In genomic region chr12:2689393-2689792, GRCh38 we compare ENCODE assay signal across 17 cellular contexts.
A peak's percentile ranks its signal among the peaks of the same experiment; 100 is the strongest.
DNase-seq lines count a peak whose midpoint lies in the region; ATAC-seq and TF ChIP-seq lines count a peak whose summit lies in the region.
"Had no signal": no experiment of that assay in that cellular context is flagged by ENCODE, and none has a peak within 500 bp of the region (broad histone marks: within the 10 kb centered on the region; RNA-seq: fewer than 3 reads in every experiment).

No MANE protein-coding gene starts in this region.

- no peak for DNase-seq in T-helper 2 cell treated with Interferon-gamma antibody and Interleukin-4, amounts not matched to agents 5 μg/mL and 100 μg/mL, for 36 hours (ENCODE audit: low spot score)
- DNase-seq in T-helper 2 cell = no peak
- peak; percentile 46 for DNase-seq in chondrocyte (ENCODE audit: low spot score)
- no peak for DNase-seq in activated effector memory CD4-positive, alpha-beta T cell treated with anti-CD3 and anti-CD28 coated beads, Interleukin-2, amount 50 U/mL, for 16 hours
- DNase-seq: DMS53, foreskin melanocyte, HCEC 1CT, IMR-90, MM.1S, NCI-H187, NCI-H446 had no signal

- H3K4me3 Mint-ChIP-seq in T-helper 2 cell treated with Interferon-gamma antibody and Interleukin-4, amounts not matched to agents 5 μg/mL and 100 μg/mL, for 36 hours = peak overlapping the region; percentile 90
- H3K4me3 Mint-ChIP-seq in IgD-negative memory B cell (peak overlapping the region; percentile 8 to 93 (median 52)), chondrocyte (ENCODE audit: unreplicated experiment) (no peak overlapping the region), nephron (peak overlapping the region; percentile 22 to 71 (median 56))
- H3K4me3 Mint-ChIP-seq: dendritic cell treated with granulocyte-macrophage colony-stimulating factor and Interleukin-4, amounts not matched to agents 40 ng/mL and 50 ng/mL, for 4 days had no signal

- no peak for TF ChIP-seq CTCF in chondrocyte (IDR thresholded peaks at IDR 0.05)
- TF ChIP-seq CTCF in nephron (IDR thresholded peaks at IDR 0.05; ENCODE audit: unreplicated experiment in 3 of 3) = no peak

- no peaks in the 10 kb centered on the region for H3K27me3 Mint-ChIP-seq in T-helper 2 cell treated with Interferon-gamma antibody and Interleukin-4, amounts not matched to agents 5 μg/mL and 100 μg/mL, for 36 hours (ENCODE audit: low read depth)
- H3K27me3 Mint-ChIP-seq in IgD-negative memory B cell (peaks cover 12% of the 10 kb centered on the region), chondrocyte (ENCODE audit: low read depth) (peaks cover 7% of the 10 kb centered on the region), nephron (ENCODE audit: low read depth) (peaks cover 33% of the 10 kb centered on the region)

- no peaks in the 10 kb centered on the region for H3K9me3 Mint-ChIP-seq in T-helper 2 cell treated with Interferon-gamma antibody and Interleukin-4, amounts not matched to agents 5 μg/mL and 100 μg/mL, for 36 hours
- H3K9me3 Mint-ChIP-seq in IgD-negative memory B cell (no peaks in the 10 kb centered on the region), chondrocyte (ENCODE audit: low read depth) (no peaks in the 10 kb centered on the region), nephron (no peaks in the 10 kb centered on the region)
- H3K9me3 Mint-ChIP-seq: dendritic cell treated with granulocyte-macrophage colony-stimulating factor and Interleukin-4, amounts not matched to agents 40 ng/mL and 50 ng/mL, for 4 days had no signal

- peaks cover 34% of the 10 kb centered on the region for H3K4me1 Mint-ChIP-seq in T-helper 2 cell treated with Interferon-gamma antibody and Interleukin-4, amounts not matched to agents 5 μg/mL and 100 μg/mL, for 36 hours (ENCODE audit: low read depth)
- H3K4me1 Mint-ChIP-seq in IgD-negative memory B cell (peaks cover 8 to 22% (median 16%) of the 10 kb centered on the region in 3 donors), chondrocyte (ENCODE audit: low read depth) (peaks cover 12% of the 10 kb centered on the region), nephron (peaks cover 14% of the 10 kb centered on the region)

- H3K36me3 Mint-ChIP-seq in T-helper 2 cell treated with Interferon-gamma antibody and Interleukin-4, amounts not matched to agents 5 μg/mL and 100 μg/mL, for 36 hours (ENCODE audit: low read depth) = peaks cover 2% of the 10 kb centered on the region
- H3K36me3 Mint-ChIP-seq in IgD-negative memory B cell (peaks cover 7% of the 10 kb centered on the region), chondrocyte (ENCODE audit: low read depth) (peaks cover 43% of the 10 kb centered on the region), nephron (ENCODE audit: low read depth) (no peaks in the 10 kb centered on the region)

- peak overlapping the region; percentile 69 for H3K27ac Mint-ChIP-seq in T-helper 2 cell treated with Interferon-gamma antibody and Interleukin-4, amounts not matched to agents 5 μg/mL and 100 μg/mL, for 36 hours
- H3K27ac Mint-ChIP-seq in IgD-negative memory B cell (peak overlapping the region in 1 of 3 donors; percentile 4), chondrocyte (ENCODE audit: unreplicated experiment) (no peak overlapping the region), nephron (no peak overlapping the region)
- H3K27ac Mint-ChIP-seq: dendritic cell treated with granulocyte-macrophage colony-stimulating factor and Interleukin-4, amounts not matched to agents 40 ng/mL and 50 ng/mL, for 4 days had no signal

- ATAC-seq in HG03432 (IDR thresholded peaks at IDR 0.05; ENCODE audit: unreplicated experiment) = no peak
- ATAC-seq in HG02885 (IDR thresholded peaks at IDR 0.05; ENCODE audit: poor library complexity, unreplicated experiment) = no peak
- ATAC-seq: left lobe of liver had no signal
